In the genomic region with DNA sequence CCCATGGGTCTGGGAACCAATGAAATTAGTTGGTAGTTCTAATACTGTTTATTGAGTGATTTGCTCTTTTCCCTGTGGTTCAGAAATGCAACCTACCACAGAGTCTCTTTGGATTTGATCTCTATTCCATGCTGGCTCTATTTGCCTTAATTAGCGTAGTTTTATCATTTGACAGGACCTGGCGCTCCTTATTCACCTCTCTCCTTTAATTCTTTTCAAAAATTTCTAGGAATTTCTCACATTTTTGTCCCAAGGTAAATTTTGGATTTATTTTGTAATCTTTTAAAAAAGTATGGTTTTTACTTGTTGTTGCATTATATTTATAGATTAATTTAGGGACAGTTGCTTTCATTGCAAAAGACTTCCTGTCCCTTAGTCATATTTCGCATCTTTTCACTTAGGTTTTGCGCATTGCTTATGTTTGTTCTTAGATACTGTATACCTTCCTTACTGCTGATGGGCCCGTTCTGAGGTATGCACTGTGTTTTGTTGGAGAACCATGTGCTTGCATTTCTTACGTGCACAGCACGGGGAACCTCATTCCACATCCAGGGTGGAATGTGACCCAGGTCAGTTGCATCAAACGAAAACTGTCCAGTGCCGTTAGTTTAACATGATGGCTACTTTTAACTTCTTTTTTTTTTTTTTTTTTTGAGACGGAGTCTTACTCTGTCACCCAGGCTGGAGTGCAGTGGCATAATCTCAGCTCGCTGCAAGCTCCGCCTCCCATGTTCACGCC, we compare ENCODE assay signal across 25 cellular contexts.
"Had no signal": no experiment of that assay in that cellular context is flagged by ENCODE, and none has a peak within 500 bp of the region (broad histone marks: within the 10 kb centered on the region; RNA-seq: fewer than 3 reads in every experiment).

No MANE protein-coding gene starts in this region.

- H3K4me3 ChIP-seq: body of pancreas, colonic mucosa had no signal

- ATAC-seq: activated CD4-positive, alpha-beta T cell treated with anti-CD3 and anti-CD28 coated beads for 36 hours; activated T-cell treated with anti-CD3 and anti-CD28 coated beads, Interleukin-2, amount 50 U/mL, for 72 hours; body of pancreas; esophagus mucosa had no signal

- H3K27me3 Mint-ChIP-seq: activated CD4-positive, alpha-beta memory T cell treated with anti-CD3 and anti-CD28 coated beads, Interleukin-2, amount 10 ng/mL, durations not matched to agents 7 days and 5 days; activated CD4-positive, alpha-beta T cell treated with anti-CD3 and anti-CD28 coated beads for 36 hours; activated CD4-positive, alpha-beta T cell treated with anti-CD3 and anti-CD28 coated beads, Interleukin-2, amount 10 ng/mL, durations not matched to agents 24 days and 14 days; activated naive CD8-positive, alpha-beta T cell; activated T-cell treated with anti-CD3 and anti-CD28 coated beads, Interleukin-2, amount 50 U/mL, for 24 hours had no signal

- H3K27ac ChIP-seq: body of pancreas, colonic mucosa had no signal

- H3K4me1 ChIP-seq: body of pancreas, colonic mucosa had no signal

- H3K4me3 Mint-ChIP-seq: activated CD4-positive, alpha-beta memory T cell treated with anti-CD3 and anti-CD28 coated beads, Interleukin-2, amount 10 ng/mL, durations not matched to agents 7 days and 5 days; activated CD4-positive, alpha-beta T cell treated with anti-CD3 and anti-CD28 coated beads for 36 hours; activated CD4-positive, alpha-beta T cell treated with anti-CD3 and anti-CD28 coated beads, Interleukin-2, amount 10 ng/mL, durations not matched to agents 24 days and 14 days; activated naive CD8-positive, alpha-beta T cell; activated T-cell treated with anti-CD3 and anti-CD28 coated beads, Interleukin-2, amount 50 U/mL, for 24 hours; activated T-cell treated with anti-CD3 and anti-CD28 coated beads, Interleukin-2, amount 50 U/mL, for 72 hours had no signal

- H3K9me3 Mint-ChIP-seq: activated CD4-positive, alpha-beta memory T cell treated with anti-CD3 and anti-CD28 coated beads, Interleukin-2, amount 10 ng/mL, durations not matched to agents 7 days and 5 days; activated CD4-positive, alpha-beta T cell treated with anti-CD3 and anti-CD28 coated beads, Interleukin-2, amount 10 ng/mL, durations not matched to agents 24 days and 14 days; activated T-cell treated with anti-CD3 and anti-CD28 coated beads, Interleukin-2, amount 50 U/mL, for 24 hours; activated T-cell treated with anti-CD3 and anti-CD28 coated beads, Interleukin-2, amount 50 U/mL, for 72 hours had no signal

- H3K27ac Mint-ChIP-seq: activated CD4-positive, alpha-beta memory T cell treated with anti-CD3 and anti-CD28 coated beads, Interleukin-2, amount 10 ng/mL, durations not matched to agents 7 days and 5 days; activated CD4-positive, alpha-beta T cell treated with anti-CD3 and anti-CD28 coated beads for 36 hours; activated CD4-positive, alpha-beta T cell treated with anti-CD3 and anti-CD28 coated beads, Interleukin-2, amount 10 ng/mL, durations not matched to agents 24 days and 14 days; activated naive CD8-positive, alpha-beta T cell; activated T-cell treated with anti-CD3 and anti-CD28 coated beads, Interleukin-2, amount 50 U/mL, for 24 hours; activated T-cell treated with anti-CD3 and anti-CD28 coated beads, Interleukin-2, amount 50 U/mL, for 72 hours had no signal

- H3K9me3 ChIP-seq: body of pancreas, colonic mucosa had no signal

- H3K36me3 ChIP-seq: colonic mucosa had no signal

- H3K27me3 ChIP-seq: body of pancreas, colonic mucosa had no signal

- DNase-seq: activated CD4-positive, alpha-beta memory T cell treated with anti-CD3 and anti-CD28 coated beads, Interleukin-2, amount 10 ng/mL, durations not matched to agents 7 days and 5 days; activated CD4-positive, alpha-beta T cell treated with anti-CD3 and anti-CD28 coated beads for 36 hours; activated CD4-positive, alpha-beta T cell treated with anti-CD3 and anti-CD28 coated beads, Interleukin-2, amount 10 ng/mL, durations not matched to agents 24 days and 14 days; activated CD4-positive, alpha-beta T cell treated with anti-CD3 and anti-CD28 coated beads, Interleukin-2, amount 50 U/mL, for 4 hours; activated CD4-positive, CD25-positive, alpha-beta regulatory T cell; activated CD4-positive, CD25-positive, alpha-beta regulatory T cell treated with anti-CD3 and anti-CD28 coated beads, Interleukin-2, amount 50 U/mL, for 72 hours; activated CD8-positive, alpha-beta memory T cell treated with anti-CD3 and anti-CD28 coated beads, Interleukin-2, amount 50 U/mL, for 48 hours; activated gamma-delta T cell treated with Interleukin-2 at 50 U/mL for 16 hours; activated naive CD4-positive, alpha-beta T cell treated with anti-CD3 and anti-CD28 coated beads, Interleukin-2, amount 50 U/mL, for 16 hours; activated naive CD4-positive, alpha-beta T cell treated with Interleukin-2 at 50 U/mL for 16 hours; activated T-cell treated with anti-CD3 and anti-CD28 coated beads for 4 hours; activated T-cell treated with anti-CD3 and anti-CD28 coated beads, Interleukin-2, amount 50 U/mL, for 24 hours; activated T-cell treated with anti-CD3 and anti-CD28 coated beads, Interleukin-2, amount 50 U/mL, for 72 hours; amniotic stem cell; aorta; body of pancreas; caudate nucleus; colonic mucosa; effector CD8-positive, alpha-beta T cell; foreskin fibroblast; head of caudate nucleus; T-helper 1 cell; T-helper 2 cell had no signal
